Comparison of ENCODE assay signal across 8 cellular contexts in the genomic region with DNA sequence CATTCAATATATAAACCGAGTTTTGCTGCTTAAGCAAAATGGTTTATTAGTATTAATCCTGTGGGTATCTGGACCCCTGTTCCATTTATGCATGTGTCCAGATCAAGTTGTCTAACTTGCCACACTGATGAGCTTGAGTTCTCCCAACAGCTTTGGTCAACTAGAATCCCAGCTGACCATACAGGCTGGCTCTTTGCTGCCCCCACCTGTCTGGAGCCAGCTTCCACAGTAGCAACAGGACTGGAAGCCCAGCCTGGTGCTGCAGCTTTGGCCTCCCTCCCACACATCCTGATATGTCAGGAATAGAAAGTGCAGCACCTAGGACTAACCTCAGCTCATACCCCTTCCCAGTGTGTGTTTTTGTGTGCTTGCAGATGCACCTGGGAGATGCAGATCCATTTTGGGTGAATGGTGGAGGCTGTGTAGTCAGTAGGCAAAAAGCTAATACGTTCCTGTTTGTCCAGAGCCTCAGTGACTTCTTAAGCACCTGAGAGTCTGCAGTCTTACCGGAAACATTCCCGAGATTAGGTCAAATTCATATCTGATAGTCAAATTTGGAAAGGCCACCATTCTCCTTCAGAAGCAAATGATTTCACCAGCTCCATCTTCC. TPM values are rescaled to one million over a fixed set of nuclear protein-coding genes. Genes with fewer than 3 reads are reported as not detected.
DNase-seq lines count a peak whose midpoint lies in the region; ATAC-seq and TF ChIP-seq lines count a peak whose summit lies in the region.

No MANE protein-coding gene starts in this region.

- no peak overlapping the region for H3K9ac ChIP-seq in SU-DHL-6 (ENCODE audit: low read length)
- H3K9ac ChIP-seq in neuronal stem cell (ENCODE audit: low read depth, low read length, poor library complexity) = no peak overlapping the region

- WGBS in neuronal stem cell (ENCODE audit: extremely low coverage in 2 of 2, insufficient read length in 2 of 2, insufficient replicate concordance in 1 of 2), 2 donors = no CpG with 5 or more reads among the region's 4 CpGs

- H3K4me1 ChIP-seq in neuronal stem cell (ENCODE audit: control insufficient read depth in 2 of 2, insufficient read depth in 1 of 2, low read depth in 1 of 2, low read length in 2 of 2) = no peaks in the 10 kb centered on the region

- no peak overlapping the region for H3K4ac ChIP-seq in neuronal stem cell (ENCODE audit: low read length)

- H3K14ac ChIP-seq in neuronal stem cell (ENCODE audit: low read length) = no peak overlapping the region

- H3K27ac ChIP-seq in SU-DHL-6 (ENCODE audit: low read depth, low read length) (no peak overlapping the region), neuronal stem cell (replicated peaks; ENCODE audit: low read length) (no peak overlapping the region)

- no peaks in the 10 kb centered on the region for H4K20me1 ChIP-seq in SU-DHL-6 (ENCODE audit: low read depth, low read length)

- no peak overlapping the region for H3K4me3 ChIP-seq in SU-DHL-6 (ENCODE audit: insufficient read depth, low read length, poor library complexity, severe bottlenecking)
- no peak overlapping the region for H3K4me3 ChIP-seq in fibroblast of pulmonary artery (replicated peaks; ENCODE audit: low read depth, low read length)
- H3K4me3 ChIP-seq in neuronal stem cell (ENCODE audit: low read length in 2 of 2) = no peak overlapping the region

- H3K9me3 ChIP-seq in SU-DHL-6 (ENCODE audit: insufficient read depth, low read length) = no peaks in the 10 kb centered on the region
- H3K9me3 ChIP-seq in neuronal stem cell (replicated peaks in 1 of 2; ENCODE audit: control insufficient read depth in 2 of 2, insufficient read depth in 1 of 2, low read depth in 1 of 2, low read length in 2 of 2) = no peaks in the 10 kb centered on the region

- TF ChIP-seq CTCF in SU-DHL-6 (IDR thresholded peaks at IDR 0.05; ENCODE audit: insufficient read depth, low read length, poor library complexity, severe bottlenecking) (peak; percentile 26), fibroblast of pulmonary artery (IDR thresholded peaks at IDR 0.05; ENCODE audit: low read length, missing control alignments) (peak; percentile 92)

- no peaks in the 10 kb centered on the region for H3K79me1 ChIP-seq in neuronal stem cell (ENCODE audit: low read depth, low read length)

- H4K91ac ChIP-seq in neuronal stem cell (ENCODE audit: low read depth, low read length, poor library complexity) = no peak overlapping the region

- no peaks in the 10 kb centered on the region for H3K9me2 ChIP-seq in SU-DHL-6 (replicated peaks; ENCODE audit: insufficient read depth, low read length)

- DNase-seq in SIG-M5 treated with dmso at 0.1 percent for 504 hours (lab: John Stamatoyannopoulos, UW; ENCODE audit: unreplicated experiment) = peak; percentile 7
- DNase-seq in SIG-M5 (lab: John Stamatoyannopoulos, UW) = no peak
- DNase-seq in M059J (ENCODE audit: low read depth) = peak; percentile 36
- peak; percentile 57 for DNase-seq in fibroblast of pulmonary artery (ENCODE audit: low read depth)
- peak; percentile 39 for DNase-seq in neuronal stem cell (ENCODE audit: low spot score)
- no peak for DNase-seq in T-helper 9 cell

- no peak overlapping the region for H3K23ac ChIP-seq in neuronal stem cell (ENCODE audit: low read depth, low read length, poor library complexity)

- no peak overlapping the region for H2BK120ac ChIP-seq in neuronal stem cell (ENCODE audit: low read depth, low read length)

- peak; percentile 80 for ATAC-seq in GM21619 (IDR thresholded peaks at IDR 0.05; ENCODE audit: unreplicated experiment)

- H2AFZ ChIP-seq in SU-DHL-6 (ENCODE audit: low read depth, low read length, severe bottlenecking) = no peak overlapping the region
- no peak overlapping the region for H2AFZ ChIP-seq in neuronal stem cell (ENCODE audit: low read length)

- no peak overlapping the region for H3K18ac ChIP-seq in neuronal stem cell (ENCODE audit: low read length)

- H3F3A ChIP-seq in SU-DHL-6 (ENCODE audit: insufficient read depth) = no peaks in the 10 kb centered on the region

- H3K36me3 ChIP-seq in SU-DHL-6 (ENCODE audit: low read length) (no peaks in the 10 kb centered on the region), neuronal stem cell (replicated peaks in 1 of 2; ENCODE audit: control insufficient read depth in 2 of 2, insufficient read depth in 2 of 2, low read length in 2 of 2) (no peaks in the 10 kb centered on the region)

- no peak overlapping the region for H4K8ac ChIP-seq in neuronal stem cell (ENCODE audit: low read depth, low read length)

- no peak overlapping the region for H3K4me2 ChIP-seq in SU-DHL-6 (ENCODE audit: low read depth, low read length, poor library complexity, severe bottlenecking)
- no peak overlapping the region for H3K4me2 ChIP-seq in neuronal stem cell (ENCODE audit: insufficient read depth, low read length, poor library complexity, severe bottlenecking)

- H2BK15ac ChIP-seq in neuronal stem cell (ENCODE audit: low read length) = no peak overlapping the region

- H2BK12ac ChIP-seq in neuronal stem cell (ENCODE audit: low read length) = no peak overlapping the region

- no peaks in the 10 kb centered on the region for H3K79me2 ChIP-seq in SU-DHL-6 (ENCODE audit: insufficient read depth, low read length)

- H3K27me3 ChIP-seq in SU-DHL-6 (ENCODE audit: low read length) = no peaks in the 10 kb centered on the region
- no peaks in the 10 kb centered on the region for H3K27me3 ChIP-seq in neuronal stem cell (ENCODE audit: control insufficient read depth in 3 of 3, insufficient read depth in 3 of 3, low read depth in 1 of 3, low read length in 3 of 3)

- H2AK5ac ChIP-seq in neuronal stem cell (ENCODE audit: low read depth, low read length) = no peak overlapping the region

- H2BK5ac ChIP-seq in neuronal stem cell (ENCODE audit: low read length) = no peak overlapping the region

RNA-seq across cellular contexts. Expression of a gene that starts 40.9 kb away (rescaled TPM):
- total RNA-seq in M059J (2014; rRNA removed; shearing (Covaris generic)) = 0.39 TPM in 1 of 2 replicates, not detected in the other
- polyA plus RNA-seq in neuronal stem cell (2013, experiment 1 of 2) = 34.9 TPM
- polyA plus RNA-seq in neuronal stem cell (2013, experiment 2 of 2) = 37.2 TPM

Comparison
In these comparisons a context has a peak if more than half of its experiments do, and no peak if none do; other contexts are left out.
1. DNase-seq: peak in SIG-M5 treated with dmso at 0.1 percent for 504 hours (single experiment), M059J (single experiment), fibroblast of pulmonary artery (single experiment) and neuronal stem cell (single experiment); none in SIG-M5 (single experiment) and T-helper 9 cell (single experiment).